In the genomic region with DNA sequence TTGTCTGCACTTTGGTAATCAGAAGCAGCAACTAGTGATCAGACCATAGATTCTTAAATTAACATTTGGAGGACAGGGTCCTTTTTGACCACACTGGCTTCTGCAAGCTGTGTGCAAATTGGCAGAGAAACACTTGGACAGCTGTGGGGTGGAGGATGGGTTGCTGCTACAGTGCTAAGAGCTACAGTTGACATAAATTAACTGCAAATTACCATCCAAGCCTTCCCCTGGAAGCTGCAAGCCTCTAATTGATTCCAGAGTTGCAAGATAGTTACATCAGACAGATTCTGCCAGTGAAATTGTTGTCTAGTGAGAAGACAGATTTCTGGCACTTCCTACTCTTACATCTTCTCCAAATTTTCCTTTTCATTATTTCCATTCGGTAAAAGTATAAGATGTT, we compare ENCODE assay signal across 1 cellular context.
TF ChIP-seq lines count a peak whose summit lies in the region.

No MANE protein-coding gene starts in this region.

TF ChIP-seq in H1, 55 proteins besides CTCF, POLR2A, EP300 and RAD21:
- TF ChIP-seq GTF2F1 (IDR thresholded peaks at IDR 0.05; ENCODE audit: borderline replicate concordance, low read depth, low read length) (no peak), TBP (IDR thresholded peaks at IDR 0.05; ENCODE audit: low read depth, low read length) (no peak), CHD2 (IDR thresholded peaks at IDR 0.05; ENCODE audit: low read length) (no peak), RFX5 (IDR thresholded peaks at IDR 0.05; ENCODE audit: borderline replicate concordance, low read depth, low read length) (no peak), SP4 (IDR thresholded peaks at IDR 0.05; ENCODE audit: low read length) (no peak), KDM5A (IDR thresholded peaks at IDR 0.05; ENCODE audit: low read length) (no peak), BACH1 (IDR thresholded peaks at IDR 0.05; ENCODE audit: low read length) (no peak), SUZ12 (IDR thresholded peaks at IDR 0.05; ENCODE audit: low read length) (no peak), TAF7 (optimal IDR thresholded peaks at IDR 0.05; ENCODE audit: borderline replicate concordance, low read depth, low read length) (no peak), YY1 (IDR thresholded peaks at IDR 0.05; ENCODE audit: low read depth, low read length) (no peak), CTBP2 (IDR thresholded peaks at IDR 0.05; ENCODE audit: borderline replicate concordance, insufficient read depth, insufficient read length, low read length) (no peak), CEBPB (IDR thresholded peaks at IDR 0.05; ENCODE audit: low read depth, low read length) (no peak), PHF8 (conservative IDR thresholded peaks at IDR 0.05; ENCODE audit: low read depth, low read length) (no peak)
- TF ChIP-seq, protein P1, sequence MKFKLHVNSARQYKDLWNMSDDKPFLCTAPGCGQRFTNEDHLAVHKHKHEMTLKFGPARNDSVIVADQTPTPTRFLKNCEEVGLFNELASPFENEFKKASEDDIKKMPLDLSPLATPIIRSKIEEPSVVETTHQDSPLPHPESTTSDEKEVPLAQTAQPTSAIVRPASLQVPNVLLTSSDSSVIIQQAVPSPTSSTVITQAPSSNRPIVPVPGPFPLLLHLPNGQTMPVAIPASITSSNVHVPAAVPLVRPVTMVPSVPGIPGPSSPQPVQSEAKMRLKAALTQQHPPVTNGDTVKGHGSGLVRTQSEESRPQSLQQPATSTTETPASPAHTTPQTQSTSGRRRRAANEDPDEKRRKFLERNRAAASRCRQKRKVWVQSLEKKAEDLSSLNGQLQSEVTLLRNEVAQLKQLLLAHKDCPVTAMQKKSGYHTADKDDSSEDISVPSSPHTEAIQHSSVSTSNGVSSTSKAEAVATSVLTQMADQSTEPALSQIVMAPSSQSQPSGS (IDR thresholded peaks at IDR 0.05; ENCODE audit: low read length) = no peak
